ENCODE assay signal across 14 cellular contexts in the genomic region with DNA sequence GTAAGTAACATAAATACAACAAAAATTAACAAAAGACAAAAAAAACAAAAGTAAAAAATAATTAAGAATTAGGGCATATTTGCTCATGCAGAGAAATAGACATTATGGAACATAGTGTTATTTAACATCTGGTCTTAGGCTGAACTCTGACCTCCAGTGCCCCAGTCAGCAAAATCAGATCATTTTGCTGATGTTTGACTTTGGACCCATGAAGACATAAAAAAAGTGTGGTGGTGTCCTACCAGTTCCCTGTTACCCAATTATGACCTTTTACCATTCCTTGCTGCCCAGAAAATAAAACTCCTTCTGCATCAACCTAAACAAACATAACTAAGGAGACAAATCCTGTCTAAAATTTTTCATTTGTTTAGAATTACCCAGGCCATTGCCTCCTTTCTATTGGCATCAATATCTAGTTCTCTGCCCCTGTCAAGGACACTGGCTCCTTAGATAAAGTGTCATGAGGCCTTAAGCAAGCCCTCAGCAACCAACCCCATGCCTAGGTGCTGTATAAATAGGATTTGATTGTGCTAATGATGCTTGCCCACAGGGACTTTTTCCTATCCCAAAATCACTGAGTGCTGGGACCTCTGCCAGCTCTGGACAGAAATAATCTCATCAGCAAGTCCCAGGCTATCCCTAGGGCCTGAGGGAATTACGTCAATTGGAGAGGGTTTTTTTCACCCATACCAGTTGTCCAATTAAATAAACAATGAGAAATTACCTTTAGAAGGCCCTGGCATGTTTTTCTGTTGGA.
DNase-seq lines count a peak whose midpoint lies in the region; ATAC-seq and TF ChIP-seq lines count a peak whose summit lies in the region.
"Had no signal": no experiment of that assay in that cellular context is flagged by ENCODE, and none has a peak within 500 bp of the region (broad histone marks: within the 10 kb centered on the region; RNA-seq: fewer than 3 reads in every experiment).

No MANE protein-coding gene starts in this region.

- H3K4me1 Mint-ChIP-seq in activated CD4-positive, alpha-beta T cell treated with anti-CD3 and anti-CD28 coated beads, Interleukin-2, amount 10 ng/mL, durations not matched to agents 7 days and 5 days, result no peaks in the 10 kb centered on the region

- no peaks in the 10 kb centered on the region for H3K9me3 Mint-ChIP-seq in activated CD4-positive, alpha-beta T cell treated with anti-CD3 and anti-CD28 coated beads, Interleukin-2, amount 10 ng/mL, durations not matched to agents 7 days and 5 days
- H3K9me3 Mint-ChIP-seq: activated T-helper 1 cell treated with anti-CD3 and anti-CD28 coated beads, Interleukin-12 subunit alpha, Interleukin-12 subunit beta, Interleukin-2, Interleukin-4 antibody, amounts not matched to agents 30 ng/mL and 10 ng/mL and 1 ng/mL, durations not matched to agents 14 hours and 24 hours and 36 hours had no signal

- H3K27me3 Mint-ChIP-seq in activated CD4-positive, alpha-beta T cell treated with anti-CD3 and anti-CD28 coated beads, Interleukin-2, amount 10 ng/mL, durations not matched to agents 7 days and 5 days, result peaks cover 15% of the 10 kb centered on the region

- no peak overlapping the region for H3K4me3 ChIP-seq in ascending aorta
- no peak overlapping the region for H3K4me3 ChIP-seq in tibial artery
- H3K4me3 ChIP-seq: cardiac muscle cell, suprapubic skin had no signal

- no peaks in the 10 kb centered on the region for H3K9me3 ChIP-seq in ascending aorta
- H3K9me3 ChIP-seq in tibial artery, result no peaks in the 10 kb centered on the region
- H3K9me3 ChIP-seq: suprapubic skin had no signal

- intact Hi-C loops in ascending aorta (cut with DNase I), result no loop called here
- intact Hi-C loops in left ventricle myocardium superior (cut with micrococcal nuclease), result no loop called here
- intact Hi-C loops in tibial artery (cut with DNase I; ENCODE audit: low total_unique reads), result no loop called here

- H3K36me3 ChIP-seq in ascending aorta (peaks cover 23 to 61% of the 10 kb centered on the region in 2 donors), tibial artery (peaks cover 0 to 9% (median 0%) of the 10 kb centered on the region in 3 donors)
- H3K36me3 ChIP-seq: cardiac muscle cell, suprapubic skin had no signal

- ATAC-seq in left ventricle myocardium superior, result peak; percentile 96

- H3K27me3 ChIP-seq in ascending aorta, result no peaks in the 10 kb centered on the region
- H3K27me3 ChIP-seq in tibial artery, result no peaks in the 10 kb centered on the region
- H3K27me3 ChIP-seq: cardiac muscle cell, suprapubic skin had no signal

- DNase-seq in DMS79 treated with DMSO at 0.1 percent for 48 hours (lab: John Stamatoyannopoulos, UW) (peak; percentile 5), DMS79 (lab: John Stamatoyannopoulos, UW) (no peak), ascending aorta (ENCODE audit: low spot score in 2 of 2) (peak in 1 of 2 donors; percentile 76), left ventricle myocardium superior (peak; percentile 66), tibial artery (peak; percentile 73 to 90), NAMALWA (ENCODE audit: low spot score) (no peak), occipital lobe (lab: John Stamatoyannopoulos, UW) (no peak)
- no peak for DNase-seq in activated CD4-positive, alpha-beta T cell treated with anti-CD3 and anti-CD28 coated beads, Interleukin-2, amount 10 ng/mL, durations not matched to agents 7 days and 5 days
- DNase-seq: activated CD4-positive, alpha-beta T cell treated with anti-CD3 and anti-CD28 coated beads for 48 hours; Calu3 had no signal

- H3K36me3 Mint-ChIP-seq in activated CD4-positive, alpha-beta T cell treated with anti-CD3 and anti-CD28 coated beads, Interleukin-2, amount 10 ng/mL, durations not matched to agents 7 days and 5 days (ENCODE audit: low read depth), result no peaks in the 10 kb centered on the region

- H3K27ac Mint-ChIP-seq in activated CD4-positive, alpha-beta T cell treated with anti-CD3 and anti-CD28 coated beads, Interleukin-2, amount 10 ng/mL, durations not matched to agents 7 days and 5 days, result no peak overlapping the region
- H3K27ac Mint-ChIP-seq: activated T-helper 1 cell treated with anti-CD3 and anti-CD28 coated beads, Interleukin-12 subunit alpha, Interleukin-12 subunit beta, Interleukin-2, Interleukin-4 antibody, amounts not matched to agents 30 ng/mL and 10 ng/mL and 1 ng/mL, durations not matched to agents 14 hours and 24 hours and 36 hours had no signal

- no peak overlapping the region for H3K4me3 Mint-ChIP-seq in activated CD4-positive, alpha-beta T cell treated with anti-CD3 and anti-CD28 coated beads, Interleukin-2, amount 10 ng/mL, durations not matched to agents 7 days and 5 days
- H3K4me3 Mint-ChIP-seq: activated T-helper 1 cell treated with anti-CD3 and anti-CD28 coated beads, Interleukin-12 subunit alpha, Interleukin-12 subunit beta, Interleukin-2, Interleukin-4 antibody, amounts not matched to agents 30 ng/mL and 10 ng/mL and 1 ng/mL, durations not matched to agents 14 hours and 24 hours and 36 hours had no signal

- TF ChIP-seq CTCF in ascending aorta (IDR thresholded peaks at IDR 0.05), result no peak
- TF ChIP-seq CTCF in tibial artery (IDR thresholded peaks at IDR 0.05), result no peak

- H3K27ac ChIP-seq in ascending aorta (peak overlapping the region; percentile 6 to 55), tibial artery (peak overlapping the region; percentile 65 to 77)
- H3K27ac ChIP-seq: 22Rv1, cardiac muscle cell, suprapubic skin had no signal

- H3K4me1 ChIP-seq in ascending aorta, result peaks cover 7 to 25% of the 10 kb centered on the region in 2 donors
- H3K4me1 ChIP-seq in tibial artery, result peaks cover 0 to 64% (median 28%) of the 10 kb centered on the region in 4 donors
- H3K4me1 ChIP-seq: suprapubic skin had no signal

- CTCF ChIA-PET in activated CD4-positive, alpha-beta T cell treated with anti-CD3 and anti-CD28 coated beads, Interleukin-2, amount 10 ng/mL, durations not matched to agents 7 days and 5 days (lab: Charles Lee), result no interaction called here

- POLR2A ChIA-PET in activated CD4-positive, alpha-beta T cell treated with anti-CD3 and anti-CD28 coated beads, Interleukin-2, amount 10 ng/mL, durations not matched to agents 7 days and 5 days (lab: Charles Lee), result no interaction called here

Comparison
In these comparisons a context has a peak if more than half of its experiments do, and no peak if none do; other contexts are left out.
1. DNase-seq: peak in DMS79 treated with DMSO at 0.1 percent for 48 hours (single experiment), left ventricle myocardium superior (single experiment) and tibial artery (2 of 2); none in DMS79 (single experiment), NAMALWA (single experiment), occipital lobe (single experiment) and activated CD4-positive, alpha-beta T cell treated with anti-CD3 and anti-CD28 coated beads, Interleukin-2, amount 10 ng/mL, durations not matched to agents 7 days and 5 days (single experiment).